ENCODE assay signal across 26 cellular contexts in the genomic region with DNA sequence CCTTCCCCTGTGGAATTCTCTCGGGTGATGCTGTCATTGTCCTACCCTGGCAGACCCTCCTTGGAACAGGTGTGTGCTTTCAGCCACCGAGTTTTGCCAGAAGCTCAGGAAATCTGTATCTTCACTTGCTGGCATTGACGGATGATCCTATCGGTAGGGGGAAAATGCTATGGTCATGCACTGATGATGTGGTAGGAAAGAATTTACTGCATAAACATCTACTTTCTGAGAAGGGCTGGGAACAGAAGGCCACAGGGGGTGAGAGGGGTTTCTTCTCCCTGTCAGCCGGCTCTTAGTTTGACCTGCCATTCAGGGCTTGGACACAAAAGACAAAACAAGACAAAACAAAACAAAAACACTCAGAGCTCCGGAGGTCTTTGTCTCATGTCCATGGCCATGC. TPM values are rescaled to one million over a fixed set of nuclear protein-coding genes. Genes with fewer than 3 reads are reported as not detected.
DNase-seq lines count a peak whose midpoint lies in the region; ATAC-seq and TF ChIP-seq lines count a peak whose summit lies in the region.
"Had no signal": no experiment of that assay in that cellular context is flagged by ENCODE, and none has a peak within 500 bp of the region (broad histone marks: within the 10 kb centered on the region; RNA-seq: fewer than 3 reads in every experiment).

No MANE protein-coding gene starts in this region.

- no peak overlapping the region for H3K4me3 ChIP-seq in astrocyte of the cerebellum (ENCODE audit: low read depth, low read length)
- H3K4me3 ChIP-seq in right cardiac atrium (ENCODE audit: low read length): no peak overlapping the region
- H3K4me3 ChIP-seq: heart left ventricle, lower lobe of right lung, suprapubic skin had no signal

- H3K27me3 ChIP-seq in right cardiac atrium (ENCODE audit: control insufficient read depth, insufficient read depth): no peaks in the 10 kb centered on the region

- intact Hi-C loops in right cardiac atrium (cut with DNase I): no loop called here

- in situ Hi-C loops in astrocyte of the cerebellum (cut with HindIII; ENCODE audit: low sequenced_read_pairs): no loop called here

- H3K27ac ChIP-seq in right cardiac atrium (ENCODE audit: low read length): no peak overlapping the region
- H3K27ac ChIP-seq: heart left ventricle, lower lobe of right lung, RWPE1, suprapubic skin had no signal

- ATAC-seq in right cardiac atrium: no peak
- ATAC-seq: heart left ventricle, lower lobe of right lung, WTC11 had no signal

- H3K9me3 ChIP-seq in right cardiac atrium (ENCODE audit: control insufficient read depth, low read length): no peaks in the 10 kb centered on the region
- H3K9me3 ChIP-seq: heart left ventricle, lower lobe of right lung, suprapubic skin had no signal

- TF ChIP-seq CTCF in astrocyte of the cerebellum (IDR thresholded peaks at IDR 0.05; ENCODE audit: low read depth, low read length, missing control alignments): no peak

- 41% methylated on average over 6 of the region's 6 CpGs for WGBS in right cardiac atrium

- no peaks in the 10 kb centered on the region for H3K4me1 ChIP-seq in right cardiac atrium (ENCODE audit: control insufficient read depth, insufficient read depth, low read length)
- H3K4me1 ChIP-seq: lower lobe of right lung, suprapubic skin had no signal

- DNase-seq in EH (ENCODE audit: low read depth): peak; percentile 1
- DNase-seq in astrocyte of the cerebellum (ENCODE audit: low read depth): peak; percentile 32
- peak; percentile 26 for DNase-seq in iPS-NIHi7 (ENCODE audit: extremely low spot score)
- peak; percentile 6 for DNase-seq in smooth muscle cell of the brain vasculature (ENCODE audit: low read depth, low spot score)
- DNase-seq in stimulated activated CD4-positive, alpha-beta T cell treated with anti-CD3 and anti-CD28 coated beads, Interleukin-4, amount 100 ng/mL, for 1 hour: no peak
- no peak for DNase-seq in cortex of kidney (lab: John Stamatoyannopoulos, UW)
- DNase-seq in NOMO-1 treated with DMSO at 0.1 percent for 48 hours (lab: John Stamatoyannopoulos, UW; ENCODE audit: unreplicated experiment): no peak
- no peak for DNase-seq in right cardiac atrium
- DNase-seq: activated CD4-positive, alpha-beta T cell treated with anti-CD3 and anti-CD28 coated beads, Interleukin-2, amount 50 U/mL, for 48 hours; activated gamma-delta T cell treated with Interleukin-2 at 50 U/mL for 16 hours; CD4-positive, alpha-beta T cell; cerebellar nuclear complex; DMS79 treated with DMSO at 0.1 percent for 48 hours; H9; heart left ventricle; Kasumi-1; lower lobe of right lung; NCI-H1092 treated with DMSO at 0.1 percent for 48 hours; NCI-H2081; NCI-H446 treated with DMSO at 0.1 percent for 48 hours; NK-92 treated with Interleukin-12 subunit alpha and Interleukin-12 subunit beta, amount 100 ng/mL, for 24 hours; stimulated activated CD4-positive, alpha-beta T cell treated with anti-CD3 and anti-CD28 coated beads, Interleukin-12 subunit alpha, Interleukin-12 subunit beta, amount 100 ng/mL, for 4 hours; T-helper 9 cell had no signal

RNA-seq across cellular contexts. Expression of a gene that starts 43.6 kb away (rescaled TPM):
- under 1 TPM; 0.22 to 0.96 (median 0.58) TPM for total RNA-seq in right cardiac atrium
- polyA plus RNA-seq in right cardiac atrium: 0.16 TPM

Comparison
In these comparisons a context has a peak if more than half of its experiments do, and no peak if none do; other contexts are left out.
1. DNase-seq: peak in EH (single experiment), astrocyte of the cerebellum (single experiment), iPS-NIHi7 (single experiment) and smooth muscle cell of the brain vasculature (single experiment); none in stimulated activated CD4-positive, alpha-beta T cell treated with anti-CD3 and anti-CD28 coated beads, Interleukin-4, amount 100 ng/mL, for 1 hour (single experiment), cortex of kidney (single experiment), NOMO-1 treated with DMSO at 0.1 percent for 48 hours (single experiment) and right cardiac atrium (0 of 3).